In genomic region chr6:157224178-157224956, GRCh38 we compare ENCODE assay signal across 13 cellular contexts.
DNase-seq lines count a peak whose midpoint lies in the region; ATAC-seq and TF ChIP-seq lines count a peak whose summit lies in the region.
"Had no signal": no experiment of that assay in that cellular context is flagged by ENCODE, and none has a peak within 500 bp of the region (broad histone marks: within the 10 kb centered on the region; RNA-seq: fewer than 3 reads in every experiment).

No MANE protein-coding gene starts in this region.

- H3K36me3 ChIP-seq in OCI-LY3 (replicated peaks; ENCODE audit: low read depth, low read length), result no peaks in the 10 kb centered on the region
- H3K36me3 ChIP-seq: transverse colon had no signal

- H3K4me1 ChIP-seq in OCI-LY3 (ENCODE audit: low read length), result peaks cover 24% of the 10 kb centered on the region

- no peaks in the 10 kb centered on the region for H3K9me3 Mint-ChIP-seq in naive B cell
- H3K9me3 Mint-ChIP-seq: mesothelial cell of epicardium had no signal

- peak overlapping the region in 6 of 8 donors; percentile 70 to 91 (median 86) for H3K4me3 Mint-ChIP-seq in naive B cell
- no peak overlapping the region for H3K4me3 Mint-ChIP-seq in T-helper 17 cell
- H3K4me3 Mint-ChIP-seq: mesothelial cell of epicardium had no signal

- H3K9me3 ChIP-seq in OCI-LY3 (ENCODE audit: insufficient read depth, low read length), result no peaks in the 10 kb centered on the region
- no peaks in the 10 kb centered on the region for H3K9me3 ChIP-seq in T-helper 17 cell (ENCODE audit: control insufficient read depth, low read length, poor library complexity, severe bottlenecking)
- H3K9me3 ChIP-seq: Caco-2, transverse colon had no signal

- peak; percentile 1 for DNase-seq in stimulated activated CD4-positive, alpha-beta T cell treated with anti-CD3 and anti-CD28 coated beads, Interleukin-4, amount 100 ng/mL, for 24 hours
- no peak for DNase-seq in stimulated activated CD4-positive, alpha-beta T cell treated with anti-CD3 and anti-CD28 coated beads, Interleukin-2, amount 100 ng/mL, for 24 hours
- DNase-seq in naive B cell, result peak; percentile 66
- no peak for DNase-seq in NCI-H69 (lab: John Stamatoyannopoulos, UW)
- DNase-seq in EL, result no peak
- no peak for DNase-seq in T-helper 17 cell
- no peak for DNase-seq in posterior vena cava (ENCODE audit: low spot score)
- DNase-seq: Caco-2; GDM1; stimulated activated CD4-positive, alpha-beta T cell treated with anti-CD3 and anti-CD28 coated beads, Interleukin-4, amount 100 ng/mL, for 1 hour; transverse colon had no signal

- no peaks in the 10 kb centered on the region for H3K36me3 Mint-ChIP-seq in naive B cell
- H3K36me3 Mint-ChIP-seq in T-helper 17 cell (ENCODE audit: low read depth), result peaks cover 6% of the 10 kb centered on the region
- H3K36me3 Mint-ChIP-seq: mesothelial cell of epicardium had no signal

- no peak overlapping the region for H3K27ac ChIP-seq in OCI-LY3 (ENCODE audit: low read length)

- no peaks in the 10 kb centered on the region for H4K20me1 ChIP-seq in OCI-LY3 (ENCODE audit: insufficient read depth, low read length)

- H3K27me3 ChIP-seq in OCI-LY3 (ENCODE audit: low read depth, low read length), result peaks cover 11% of the 10 kb centered on the region
- H3K27me3 ChIP-seq: transverse colon had no signal

- intact Hi-C loops in posterior vena cava (cut with DNase I), result no loop called here

- no peaks in the 10 kb centered on the region for H3K79me2 ChIP-seq in OCI-LY3 (ENCODE audit: low read length)

- H3K4me1 Mint-ChIP-seq in naive B cell, result peaks cover 29 to 55% (median 44%) of the 10 kb centered on the region in 3 donors
- peaks cover 55% of the 10 kb centered on the region for H3K4me1 Mint-ChIP-seq in T-helper 17 cell

- ATAC-seq in naive B cell (ENCODE audit: low read depth in 2 of 2) (peak; percentile 22 to 37), T-helper 17 cell (no peak)

- no peak overlapping the region for H3K9ac ChIP-seq in OCI-LY3 (ENCODE audit: low read length)

- no peak overlapping the region for H2AFZ ChIP-seq in OCI-LY3 (ENCODE audit: low read depth, low read length)

- no peak for TF ChIP-seq CTCF in OCI-LY3 (IDR thresholded peaks at IDR 0.05; ENCODE audit: low read depth, low read length)

- H3K27me3 Mint-ChIP-seq in naive B cell (peaks cover 14 to 19% (median 14%) of the 10 kb centered on the region in 3 donors), T-helper 17 cell (peaks cover 8% of the 10 kb centered on the region)

- no peak overlapping the region for H3K4me3 ChIP-seq in OCI-LY3 (ENCODE audit: low read length)
- H3K4me3 ChIP-seq: transverse colon had no signal

- H3K27ac Mint-ChIP-seq in naive B cell, result peak overlapping the region in 5 of 6 donors; percentile 23 to 90 (median 61)
- H3K27ac Mint-ChIP-seq in T-helper 17 cell, result no peak overlapping the region
- H3K27ac Mint-ChIP-seq: mesothelial cell of epicardium had no signal

- peak overlapping the region; percentile 64 for H3K4me2 ChIP-seq in OCI-LY3 (ENCODE audit: low read length)

Comparison
In these comparisons a context has a peak if more than half of its experiments do, and no peak if none do; other contexts are left out.
1. DNase-seq: peak in stimulated activated CD4-positive, alpha-beta T cell treated with anti-CD3 and anti-CD28 coated beads, Interleukin-4, amount 100 ng/mL, for 24 hours (single experiment) and naive B cell (single experiment); none in stimulated activated CD4-positive, alpha-beta T cell treated with anti-CD3 and anti-CD28 coated beads, Interleukin-2, amount 100 ng/mL, for 24 hours (0 of 2), NCI-H69 (single experiment), EL (single experiment), T-helper 17 cell (0 of 3) and posterior vena cava (single experiment).